9 cellular contexts compared by ENCODE assay signal in the genomic region with DNA sequence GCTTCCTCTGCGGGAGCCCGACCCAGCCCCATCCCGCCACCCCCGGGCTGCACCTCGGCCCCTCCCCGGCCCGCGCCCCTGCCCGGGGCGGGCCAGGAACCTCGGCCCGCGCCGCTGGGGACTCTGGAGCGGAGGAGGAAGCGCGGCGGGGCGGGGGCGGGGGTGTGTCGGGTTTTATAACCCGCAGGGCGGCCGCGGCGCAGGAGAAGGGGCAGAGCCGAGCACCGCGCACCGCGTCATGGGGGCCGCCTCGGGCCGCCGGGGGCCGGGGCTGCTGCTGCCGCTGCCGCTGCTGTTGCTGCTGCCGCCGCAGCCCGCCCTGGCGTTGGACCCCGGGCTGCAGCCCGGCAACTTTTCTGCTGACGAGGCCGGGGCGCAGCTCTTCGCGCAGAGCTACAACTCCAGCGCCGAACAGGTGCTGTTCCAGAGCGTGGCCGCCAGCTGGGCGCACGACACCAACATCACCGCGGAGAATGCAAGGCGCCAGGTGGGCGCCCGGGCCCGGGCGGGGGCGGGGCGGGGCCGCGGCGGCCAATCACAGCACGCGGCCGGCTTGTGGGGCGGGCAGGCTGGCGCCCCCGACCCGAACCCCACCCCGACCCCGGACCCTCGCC. TPM values are rescaled to one million over a fixed set of nuclear protein-coding genes. Genes with fewer than 3 reads are reported as not detected.
A peak's percentile ranks its signal among the peaks of the same experiment; 100 is the strongest.
DNase-seq lines count a peak whose midpoint lies in the region; ATAC-seq and TF ChIP-seq lines count a peak whose summit lies in the region.
"Had no signal": no experiment of that assay in that cellular context is flagged by ENCODE, and none has a peak within 500 bp of the region (broad histone marks: within the 10 kb centered on the region; RNA-seq: fewer than 3 reads in every experiment).

TSS of gene ACE (plus strand) at position 205 of the 614 bp plus-strand sequence. CDS start at position 239, 34 bp downstream.

- peak; percentile 31 to 68 for DNase-seq in NCI-H187 (lab: John Stamatoyannopoulos, UW)
- no peak for DNase-seq in NCI-H187 treated with DMSO at 0.1 percent for 48 hours (lab: John Stamatoyannopoulos, UW)
- peak; percentile 63 for DNase-seq in NCI-H1092 treated with DMSO at 0.1 percent for 48 hours (lab: John Stamatoyannopoulos, UW)
- peak; percentile 25 to 41 for DNase-seq in activated CD4-positive, alpha-beta T cell treated with anti-CD3 and anti-CD28 coated beads for 4 hours
- DNase-seq in effector memory CD8-positive, alpha-beta T cell: peak; percentile 17 to 30 (median 25)
- peak in 1 of 2 experiments; percentile 55 for DNase-seq in mesothelial cell of epicardium (ENCODE audit: low spot score in 2 of 2, unreplicated experiment in 2 of 2)
- DNase-seq in testis: peak; percentile 61

- H3K27ac Mint-ChIP-seq in effector memory CD8-positive, alpha-beta T cell: peak within 1 kb of the TSS; percentile 53 to 70
- no peak within 1 kb of the TSS for H3K27ac Mint-ChIP-seq in mesothelial cell of epicardium

- no peaks in the 10 kb centered on the region for H3K36me3 ChIP-seq in testis (ENCODE audit: low read depth, missing control alignments)

- H3K27ac ChIP-seq in testis: no peak within 1 kb of the TSS
- H3K27ac ChIP-seq: epithelial cell of prostate had no signal

- H3K27me3 Mint-ChIP-seq in effector memory CD8-positive, alpha-beta T cell: peaks cover 24 to 29% of the 10 kb centered on the region in 2 donors
- peaks cover 43% of the 10 kb centered on the region for H3K27me3 Mint-ChIP-seq in mesothelial cell of epicardium (ENCODE audit: low read depth)

- TF ChIP-seq POLR2A in testis (IDR thresholded peaks at IDR 0.05): no peak

- peak; percentile 70 for ATAC-seq in effector memory CD8-positive, alpha-beta T cell (replicated peaks)
- no peak for ATAC-seq in HG03097 (IDR thresholded peaks at IDR 0.05; ENCODE audit: low FRiP score, unreplicated experiment)

- no peaks in the 10 kb centered on the region for H3K9me3 Mint-ChIP-seq in effector memory CD8-positive, alpha-beta T cell
- no peaks in the 10 kb centered on the region for H3K9me3 Mint-ChIP-seq in mesothelial cell of epicardium

- no peaks in the 10 kb centered on the region for H3K27me3 ChIP-seq in testis

- intact Hi-C loops in testis (cut with DNase I; ENCODE audit: low total_unique reads): loop anchor here (10.0 kb wide), 1 partner anchor 58 kb away; no protein-coding TSS in a partner anchor

- WGBS in testis, 2 donors: 0 to 1% methylated on average over 6 to 25 of the region's 77 CpGs

- H3K4me3 ChIP-seq in testis: peak within 1 kb of the TSS; percentile 49 to 59

- H3K4me1 Mint-ChIP-seq in effector memory CD8-positive, alpha-beta T cell (ENCODE audit: low read depth in 2 of 2): peaks cover 9 to 18% of the 10 kb centered on the region in 2 donors
- peaks cover 21% of the 10 kb centered on the region for H3K4me1 Mint-ChIP-seq in mesothelial cell of epicardium

- H3K4me1 ChIP-seq in testis: peaks cover 32% of the 10 kb centered on the region

- TF ChIP-seq CTCF in mesothelial cell of epicardium (IDR thresholded peaks at IDR 0.05; ENCODE audit: unreplicated experiment) (no peak), testis (IDR thresholded peaks at IDR 0.05) (peak in 1 of 3 experiments; percentile 1)

- H3K9me3 ChIP-seq in testis: no peaks in the 10 kb centered on the region

- peak within 1 kb of the TSS; percentile 89 to 90 for H3K4me3 Mint-ChIP-seq in effector memory CD8-positive, alpha-beta T cell
- H3K4me3 Mint-ChIP-seq in mesothelial cell of epicardium: peak within 1 kb of the TSS; percentile 79

- no peaks in the 10 kb centered on the region for H3K36me3 Mint-ChIP-seq in effector memory CD8-positive, alpha-beta T cell (ENCODE audit: insufficient read depth)
- H3K36me3 Mint-ChIP-seq in mesothelial cell of epicardium: no peaks in the 10 kb centered on the region

RNA-seq across cellular contexts. Expression of gene ACE, which starts in this region (rescaled TPM):
- total RNA-seq in mesothelial cell of epicardium (2.4 to 2.9 TPM (median 2.6 TPM) in 3 replicates), testis (100 to 1,000 TPM in 1 of 2 donors, 10 to 100 TPM in 1; 87.8 to 174 TPM)
- 216 TPM for polyA plus RNA-seq in testis (ENCODE audit: insufficient read depth, low read depth, low replicate concordance)

Comparison
In these comparisons a context has a peak if more than half of its experiments do, and no peak if none do; other contexts are left out.
1. RNA of gene ACE (total RNA-seq): 87.8 to 174 TPM in testis; 2.4 to 2.9 TPM in mesothelial cell of epicardium; every median in the first group is over 10 times any median in the second.